Comparison of ENCODE assay signal across 35 cellular contexts in genomic region chr10:45596556-45596955, GRCh38.
"Had no signal": no experiment of that assay in that cellular context is flagged by ENCODE, and none has a peak within 500 bp of the region (broad histone marks: within the 10 kb centered on the region; RNA-seq: fewer than 3 reads in every experiment).

No MANE protein-coding gene starts in this region.

- H3K9me3 Mint-ChIP-seq: activated CD4-positive, alpha-beta memory T cell treated with anti-CD3 and anti-CD28 coated beads for 36 hours; activated CD4-positive, alpha-beta T cell treated with anti-CD3 and anti-CD28 coated beads, Interleukin-2, amount 10 ng/mL, durations not matched to agents 24 days and 14 days; activated naive CD4-positive, alpha-beta T cell treated with anti-CD3 and anti-CD28 coated beads, Interleukin-2, amount 50 U/mL, for 72 hours; T-helper 1 cell treated with Interleukin-12 subunit alpha and Interleukin-12 subunit beta and Interleukin-4 antibody, amounts not matched to agents 30 μg/mL and 1 μg/mL, for 36 hours; T-helper 2 cell treated with Interferon-gamma antibody and Interleukin-4, amounts not matched to agents 5 μg/mL and 100 μg/mL, for 36 hours had no signal

- H3K27ac Mint-ChIP-seq: activated B cell treated with CpG ODN at 0.5 μM for 24 hours; activated CD4-positive, alpha-beta T cell treated with anti-CD3 and anti-CD28 coated beads, Interleukin-2, amount 10 ng/mL, durations not matched to agents 24 days and 14 days; activated CD8-positive, alpha-beta T cell treated with anti-CD3 and anti-CD28 coated beads for 36 hours; activated naive CD4-positive, alpha-beta T cell treated with anti-CD3 and anti-CD28 coated beads for 36 hours; activated naive CD8-positive, alpha-beta T cell treated with anti-CD3 and anti-CD28 coated beads for 36 hours had no signal

- H3K4me3 ChIP-seq: adrenal gland, body of pancreas, breast epithelium had no signal

- DNase-seq: activated B cell treated with CpG ODN at 0.5 μM for 24 hours; activated CD4-positive, alpha-beta memory T cell treated with anti-CD3 and anti-CD28 coated beads for 36 hours; activated CD4-positive, alpha-beta T cell treated with anti-CD3 and anti-CD28 coated beads for 4 hours; activated CD4-positive, alpha-beta T cell treated with anti-CD3 and anti-CD28 coated beads, Interleukin-2, amount 50 U/mL, for 1 hour; activated CD4-positive, alpha-beta T cell treated with anti-CD3 and anti-CD28 coated beads, Interleukin-2, amount 50 U/mL, for 4 hours; activated CD4-positive, CD25-positive, alpha-beta regulatory T cell treated with anti-CD3 and anti-CD28 coated beads, Interleukin-2, amount 50 U/mL, for 72 hours; activated CD8-positive, alpha-beta memory T cell treated with anti-CD3 and anti-CD28 coated beads, Interleukin-2, amount 50 U/mL, for 4 hours; activated CD8-positive, alpha-beta T cell treated with anti-CD3 and anti-CD28 coated beads for 36 hours; activated effector memory CD4-positive, alpha-beta T cell treated with anti-CD3 and anti-CD28 coated beads, Interleukin-2, amount 50 U/mL, for 16 hours; activated gamma-delta T cell treated with Interleukin-2 at 50 U/mL for 16 hours; activated naive CD4-positive, alpha-beta T cell; activated naive CD4-positive, alpha-beta T cell treated with anti-CD3 and anti-CD28 coated beads for 36 hours; activated naive CD4-positive, alpha-beta T cell treated with anti-CD3 and anti-CD28 coated beads, Interleukin-2, amount 50 U/mL, for 16 hours; activated naive CD8-positive, alpha-beta T cell treated with anti-CD3 and anti-CD28 coated beads for 36 hours; activated T-cell treated with anti-CD3 and anti-CD28 coated beads for 4 hours; activated T-cell treated with anti-CD3 and anti-CD28 coated beads, Interleukin-2, amount 50 U/mL, for 1 hour; activated T-cell treated with anti-CD3 and anti-CD28 coated beads, Interleukin-2, amount 50 U/mL, for 4 hours; activated T-cell treated with anti-CD3 and anti-CD28 coated beads, Interleukin-2, amount 50 U/mL, for 72 hours; adrenal gland; amniotic stem cell; aorta; body of pancreas; brain microvascular endothelial cell; central memory CD4-positive, alpha-beta T cell; T-helper 1 cell; T-helper 2 cell; T-helper 9 cell had no signal

- H3K4me1 ChIP-seq: breast epithelium had no signal

- H3K9me3 ChIP-seq: adrenal gland, body of pancreas, breast epithelium had no signal

- ATAC-seq: activated CD8-positive, alpha-beta T cell treated with anti-CD3 and anti-CD28 coated beads for 36 hours; activated naive CD4-positive, alpha-beta T cell treated with anti-CD3 and anti-CD28 coated beads, Interleukin-2, amount 50 U/mL, for 72 hours; activated T-cell treated with anti-CD3 and anti-CD28 coated beads, Interleukin-2, amount 50 U/mL, for 4 hours; activated T-cell treated with anti-CD3 and anti-CD28 coated beads, Interleukin-2, amount 50 U/mL, for 72 hours; body of pancreas had no signal

- H3K27ac ChIP-seq: adrenal gland, body of pancreas, brain microvascular endothelial cell, breast epithelium, VCaP had no signal

- FAIRE-seq: astrocyte, TTC549 had no signal

- H3K36me3 ChIP-seq: adrenal gland, brain microvascular endothelial cell, breast epithelium had no signal

- H3K27me3 ChIP-seq: adrenal gland, body of pancreas had no signal

- H3K36me3 Mint-ChIP-seq: activated CD4-positive, alpha-beta memory T cell treated with anti-CD3 and anti-CD28 coated beads for 36 hours; activated naive CD4-positive, alpha-beta T cell treated with anti-CD3 and anti-CD28 coated beads, Interleukin-2, amount 50 U/mL, for 72 hours had no signal

- H3K4me3 Mint-ChIP-seq: activated CD4-positive, alpha-beta memory T cell treated with anti-CD3 and anti-CD28 coated beads for 36 hours; activated naive CD8-positive, alpha-beta T cell treated with anti-CD3 and anti-CD28 coated beads for 36 hours had no signal
